In the genomic region with DNA sequence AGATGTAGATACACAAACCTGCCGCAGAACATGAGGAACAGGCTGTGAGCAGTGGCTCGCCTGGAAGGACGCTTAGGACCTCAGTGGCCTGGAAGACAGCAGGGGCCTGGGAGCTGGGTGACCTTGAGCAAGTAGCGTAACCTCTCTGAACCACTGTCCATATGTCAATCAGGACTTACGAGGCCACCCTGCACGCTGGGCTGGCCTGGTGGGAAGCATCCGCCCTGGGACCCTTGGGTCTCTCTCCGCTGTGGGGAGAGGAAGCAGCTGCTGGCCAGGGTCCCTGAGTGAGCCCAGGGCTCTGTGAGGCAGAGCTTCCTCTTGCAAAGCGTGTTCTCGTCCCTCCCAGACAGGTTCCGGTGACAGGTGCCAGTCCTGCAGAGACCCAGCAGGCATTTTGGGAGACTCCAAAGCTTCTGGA, we compare ENCODE assay signal across 1 cellular context.
TF ChIP-seq lines count a peak whose summit lies in the region.

No MANE protein-coding gene starts in this region.

TF ChIP-seq in WTC11, 78 proteins besides CTCF, POLR2A, EP300 and RAD21 (continued from another document):
- TF ChIP-seq, protein P1, sequence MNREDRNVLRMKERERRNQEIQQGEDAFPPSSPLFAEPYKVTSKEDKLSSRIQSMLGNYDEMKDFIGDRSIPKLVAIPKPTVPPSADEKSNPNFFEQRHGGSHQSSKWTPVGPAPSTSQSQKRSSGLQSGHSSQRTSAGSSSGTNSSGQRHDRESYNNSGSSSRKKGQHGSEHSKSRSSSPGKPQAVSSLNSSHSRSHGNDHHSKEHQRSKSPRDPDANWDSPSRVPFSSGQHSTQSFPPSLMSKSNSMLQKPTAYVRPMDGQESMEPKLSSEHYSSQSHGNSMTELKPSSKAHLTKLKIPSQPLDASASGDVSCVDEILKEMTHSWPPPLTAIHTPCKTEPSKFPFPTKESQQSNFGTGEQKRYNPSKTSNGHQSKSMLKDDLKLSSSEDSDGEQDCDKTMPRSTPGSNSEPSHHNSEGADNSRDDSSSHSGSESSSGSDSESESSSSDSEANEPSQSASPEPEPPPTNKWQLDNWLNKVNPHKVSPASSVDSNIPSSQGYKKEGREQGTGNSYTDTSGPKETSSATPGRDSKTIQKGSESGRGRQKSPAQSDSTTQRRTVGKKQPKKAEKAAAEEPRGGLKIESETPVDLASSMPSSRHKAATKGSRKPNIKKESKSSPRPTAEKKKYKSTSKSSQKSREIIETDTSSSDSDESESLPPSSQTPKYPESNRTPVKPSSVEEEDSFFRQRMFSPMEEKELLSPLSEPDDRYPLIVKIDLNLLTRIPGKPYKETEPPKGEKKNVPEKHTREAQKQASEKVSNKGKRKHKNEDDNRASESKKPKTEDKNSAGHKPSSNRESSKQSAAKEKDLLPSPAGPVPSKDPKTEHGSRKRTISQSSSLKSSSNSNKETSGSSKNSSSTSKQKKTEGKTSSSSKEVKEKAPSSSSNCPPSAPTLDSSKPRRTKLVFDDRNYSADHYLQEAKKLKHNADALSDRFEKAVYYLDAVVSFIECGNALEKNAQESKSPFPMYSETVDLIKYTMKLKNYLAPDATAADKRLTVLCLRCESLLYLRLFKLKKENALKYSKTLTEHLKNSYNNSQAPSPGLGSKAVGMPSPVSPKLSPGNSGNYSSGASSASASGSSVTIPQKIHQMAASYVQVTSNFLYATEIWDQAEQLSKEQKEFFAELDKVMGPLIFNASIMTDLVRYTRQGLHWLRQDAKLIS (CRISPR knock-in tag; IDR thresholded peaks at IDR 0.05; ENCODE audit: borderline replicate concordance): no peak
- TF ChIP-seq, protein P2, sequence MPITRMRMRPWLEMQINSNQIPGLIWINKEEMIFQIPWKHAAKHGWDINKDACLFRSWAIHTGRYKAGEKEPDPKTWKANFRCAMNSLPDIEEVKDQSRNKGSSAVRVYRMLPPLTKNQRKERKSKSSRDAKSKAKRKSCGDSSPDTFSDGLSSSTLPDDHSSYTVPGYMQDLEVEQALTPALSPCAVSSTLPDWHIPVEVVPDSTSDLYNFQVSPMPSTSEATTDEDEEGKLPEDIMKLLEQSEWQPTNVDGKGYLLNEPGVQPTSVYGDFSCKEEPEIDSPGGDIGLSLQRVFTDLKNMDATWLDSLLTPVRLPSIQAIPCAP (CRISPR knock-in tag; IDR thresholded peaks at IDR 0.05): no peak
- no peak for TF ChIP-seq KAT7 (CRISPR knock-in tag; IDR thresholded peaks at IDR 0.05; ENCODE audit: borderline replicate concordance)
- no peak for TF ChIP-seq ZNF317 (CRISPR knock-in tag; IDR thresholded peaks at IDR 0.05; ENCODE audit: borderline replicate concordance, low read depth)
- TF ChIP-seq ELF4 (CRISPR knock-in tag; IDR thresholded peaks at IDR 0.05; ENCODE audit: low read depth): no peak
- no peak for TF ChIP-seq ZNF423 (CRISPR knock-in tag; IDR thresholded peaks at IDR 0.05)
- no peak for TF ChIP-seq ZNF263 (CRISPR knock-in tag; IDR thresholded peaks at IDR 0.05; ENCODE audit: low read depth)
- TF ChIP-seq FOXP1 (CRISPR knock-in tag; IDR thresholded peaks at IDR 0.05; ENCODE audit: borderline replicate concordance): no peak
TF ChIP-seq in WTC11: peak in this region for 0.
